Comparison of ENCODE assay signal across 1 cellular context in genomic region chr2:17422066-17422465, GRCh38.
TF ChIP-seq lines count a peak whose summit lies in the region.

No MANE protein-coding gene starts in this region.

TF ChIP-seq in GM23338, 12 proteins besides CTCF, POLR2A, EP300 and RAD21 (continued from another document):
- TF ChIP-seq ZNF462 (CRISPR knock-in tag; IDR thresholded peaks at IDR 0.05) (no peak), REST (IDR thresholded peaks at IDR 0.05; ENCODE audit: unreplicated experiment) (no peak), STAT1 (IDR thresholded peaks at IDR 0.05; ENCODE audit: unreplicated experiment) (no peak), ZNF114 (CRISPR knock-in tag; IDR thresholded peaks at IDR 0.05) (no peak), EZH2 (IDR thresholded peaks at IDR 0.05; ENCODE audit: low read depth, unreplicated experiment) (no peak)
TF ChIP-seq in GM23338: peak in this region for 0.
